31 cellular contexts compared by ENCODE assay signal in the genomic region with DNA sequence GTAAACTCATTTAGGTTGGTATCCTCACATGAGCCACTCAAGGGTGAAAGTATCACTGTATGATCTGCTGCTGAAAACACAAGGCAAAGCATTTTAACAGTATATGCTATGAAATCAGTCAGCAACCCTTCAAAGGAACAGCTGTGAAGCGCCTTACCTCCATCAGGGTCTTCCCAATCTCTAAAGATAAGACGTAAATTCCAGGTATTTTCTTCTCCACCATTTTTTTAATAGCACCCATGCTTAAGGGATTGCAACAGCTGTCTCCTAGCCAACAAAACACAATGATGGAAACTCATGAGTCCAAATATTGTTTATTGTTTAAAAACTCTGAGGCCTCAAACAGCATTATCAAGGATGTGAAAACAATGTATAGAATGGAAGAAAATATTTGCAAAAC.
"Had no signal": no experiment of that assay in that cellular context is flagged by ENCODE, and none has a peak within 500 bp of the region (broad histone marks: within the 10 kb centered on the region; RNA-seq: fewer than 3 reads in every experiment).

No MANE protein-coding gene starts in this region.

- H3K4me3 Mint-ChIP-seq: activated CD4-positive, alpha-beta memory T cell treated with anti-CD3 and anti-CD28 coated beads, Interleukin-2, amount 10 ng/mL, durations not matched to agents 7 days and 5 days; activated CD4-positive, alpha-beta T cell treated with anti-CD3 and anti-CD28 coated beads for 36 hours; activated CD4-positive, alpha-beta T cell treated with anti-CD3 and anti-CD28 coated beads, Interleukin-2, amount 10 ng/mL, durations not matched to agents 7 days and 5 days; activated naive CD8-positive, alpha-beta T cell treated with anti-CD3 and anti-CD28 coated beads, Interleukin-2, amount 10 ng/mL, durations not matched to agents 7 days and 5 days; activated T-cell treated with anti-CD3 and anti-CD28 coated beads, Interleukin-2, amount 50 U/mL, for 4 hours; activated T-helper 17 cell treated with anti-CD3 and anti-CD28 coated beads, Interleukin-2, amount 50 U/mL, for 72 hours; central memory CD8-positive, alpha-beta T cell; dendritic cell treated with granulocyte-macrophage colony-stimulating factor and Interleukin-4, amounts not matched to agents 40 ng/mL and 50 ng/mL, for 4 days; endodermal cell; T-cell; T-helper 1 cell treated with Interleukin-12 subunit alpha and Interleukin-12 subunit beta and Interleukin-4 antibody, amounts not matched to agents 30 μg/mL and 1 μg/mL, for 36 hours; T-helper 2 cell treated with Interferon-gamma antibody and Interleukin-4, amounts not matched to agents 5 μg/mL and 100 μg/mL, for 36 hours had no signal

- DNase-seq: activated CD4-positive, alpha-beta memory T cell treated with anti-CD3 and anti-CD28 coated beads, Interleukin-2, amount 10 ng/mL, durations not matched to agents 7 days and 5 days; activated CD4-positive, alpha-beta T cell treated with anti-CD3 and anti-CD28 coated beads for 36 hours; activated CD4-positive, alpha-beta T cell treated with anti-CD3 and anti-CD28 coated beads, Interleukin-2, amount 10 ng/mL, durations not matched to agents 7 days and 5 days; activated CD4-positive, alpha-beta T cell treated with anti-CD3 and anti-CD28 coated beads, Interleukin-2, amount 50 U/mL, for 4 hours; activated CD4-positive, CD25-positive, alpha-beta regulatory T cell; activated CD4-positive, CD25-positive, alpha-beta regulatory T cell treated with anti-CD3 and anti-CD28 coated beads, Interleukin-2, amount 50 U/mL, for 72 hours; activated effector memory CD4-positive, alpha-beta T cell treated with Interleukin-2 at 50 U/mL for 16 hours; activated gamma-delta T cell treated with Interleukin-2 at 50 U/mL for 16 hours; activated naive CD4-positive, alpha-beta T cell treated with Interleukin-2 at 50 U/mL for 16 hours; activated naive CD8-positive, alpha-beta T cell treated with anti-CD3 and anti-CD28 coated beads, Interleukin-2, amount 10 ng/mL, durations not matched to agents 7 days and 5 days; activated T-cell treated with anti-CD3 and anti-CD28 coated beads, Interleukin-2, amount 50 U/mL, for 4 hours; amniotic stem cell; anterior cingulate cortex; brain microvascular endothelial cell; dorsolateral prefrontal cortex; effector memory CD4-positive, alpha-beta T cell; endodermal cell; foreskin keratinocyte; heart right ventricle; SW 1271; T-cell; T1000 had no signal

- H3K27ac ChIP-seq: brain microvascular endothelial cell, coronary artery, foreskin keratinocyte, gastroesophageal sphincter had no signal

- ATAC-seq: activated CD4-positive, alpha-beta T cell treated with anti-CD3 and anti-CD28 coated beads for 36 hours; activated naive CD4-positive, alpha-beta T cell treated with anti-CD3 and anti-CD28 coated beads, Interleukin-2, amount 50 U/mL, for 72 hours; activated T-cell treated with anti-CD3 and anti-CD28 coated beads, Interleukin-2, amount 50 U/mL, for 4 hours; activated T-helper 17 cell treated with anti-CD3 and anti-CD28 coated beads, Interleukin-2, amount 50 U/mL, for 72 hours; esophagus mucosa; foreskin keratinocyte; gastroesophageal sphincter; heart right ventricle; T-cell had no signal

- H3K9me3 Mint-ChIP-seq: activated CD4-positive, alpha-beta memory T cell treated with anti-CD3 and anti-CD28 coated beads, Interleukin-2, amount 10 ng/mL, durations not matched to agents 7 days and 5 days; activated CD4-positive, alpha-beta T cell treated with anti-CD3 and anti-CD28 coated beads, Interleukin-2, amount 10 ng/mL, durations not matched to agents 7 days and 5 days; activated naive CD4-positive, alpha-beta T cell treated with anti-CD3 and anti-CD28 coated beads, Interleukin-2, amount 50 U/mL, for 72 hours; activated naive CD8-positive, alpha-beta T cell treated with anti-CD3 and anti-CD28 coated beads, Interleukin-2, amount 10 ng/mL, durations not matched to agents 7 days and 5 days; activated T-cell treated with anti-CD3 and anti-CD28 coated beads, Interleukin-2, amount 50 U/mL, for 4 hours; activated T-helper 17 cell treated with anti-CD3 and anti-CD28 coated beads, Interleukin-2, amount 50 U/mL, for 72 hours; central memory CD8-positive, alpha-beta T cell; dendritic cell treated with granulocyte-macrophage colony-stimulating factor and Interleukin-4, amounts not matched to agents 40 ng/mL and 50 ng/mL, for 4 days; endodermal cell; T-cell; T-helper 1 cell treated with Interleukin-12 subunit alpha and Interleukin-12 subunit beta and Interleukin-4 antibody, amounts not matched to agents 30 μg/mL and 1 μg/mL, for 36 hours; T-helper 2 cell treated with Interferon-gamma antibody and Interleukin-4, amounts not matched to agents 5 μg/mL and 100 μg/mL, for 36 hours had no signal

- H3K27me3 ChIP-seq: brain microvascular endothelial cell, dorsolateral prefrontal cortex, foreskin keratinocyte, gastroesophageal sphincter, heart right ventricle had no signal

- H3K27me3 Mint-ChIP-seq: activated CD4-positive, alpha-beta memory T cell treated with anti-CD3 and anti-CD28 coated beads, Interleukin-2, amount 10 ng/mL, durations not matched to agents 7 days and 5 days; activated CD4-positive, alpha-beta T cell treated with anti-CD3 and anti-CD28 coated beads for 36 hours; activated CD4-positive, alpha-beta T cell treated with anti-CD3 and anti-CD28 coated beads, Interleukin-2, amount 10 ng/mL, durations not matched to agents 7 days and 5 days; activated naive CD8-positive, alpha-beta T cell treated with anti-CD3 and anti-CD28 coated beads, Interleukin-2, amount 10 ng/mL, durations not matched to agents 7 days and 5 days; activated T-helper 17 cell treated with anti-CD3 and anti-CD28 coated beads, Interleukin-2, amount 50 U/mL, for 72 hours; central memory CD8-positive, alpha-beta T cell; dendritic cell treated with granulocyte-macrophage colony-stimulating factor and Interleukin-4, amounts not matched to agents 40 ng/mL and 50 ng/mL, for 4 days; T-cell had no signal

- H3K27ac Mint-ChIP-seq: activated CD4-positive, alpha-beta memory T cell treated with anti-CD3 and anti-CD28 coated beads, Interleukin-2, amount 10 ng/mL, durations not matched to agents 7 days and 5 days; activated CD4-positive, alpha-beta T cell treated with anti-CD3 and anti-CD28 coated beads for 36 hours; activated CD4-positive, alpha-beta T cell treated with anti-CD3 and anti-CD28 coated beads, Interleukin-2, amount 10 ng/mL, durations not matched to agents 7 days and 5 days; activated naive CD8-positive, alpha-beta T cell treated with anti-CD3 and anti-CD28 coated beads, Interleukin-2, amount 10 ng/mL, durations not matched to agents 7 days and 5 days; activated T-helper 17 cell treated with anti-CD3 and anti-CD28 coated beads, Interleukin-2, amount 50 U/mL, for 72 hours; endodermal cell; T-cell; T-helper 1 cell treated with Interleukin-12 subunit alpha and Interleukin-12 subunit beta and Interleukin-4 antibody, amounts not matched to agents 30 μg/mL and 1 μg/mL, for 36 hours; T-helper 2 cell treated with Interferon-gamma antibody and Interleukin-4, amounts not matched to agents 5 μg/mL and 100 μg/mL, for 36 hours had no signal

- H3K9me3 ChIP-seq: gastroesophageal sphincter, heart right ventricle had no signal

- H3K4me3 ChIP-seq: coronary artery, dorsolateral prefrontal cortex, gastroesophageal sphincter, heart right ventricle had no signal
